ENCODE assay signal across 8 cellular contexts in the genomic region with DNA sequence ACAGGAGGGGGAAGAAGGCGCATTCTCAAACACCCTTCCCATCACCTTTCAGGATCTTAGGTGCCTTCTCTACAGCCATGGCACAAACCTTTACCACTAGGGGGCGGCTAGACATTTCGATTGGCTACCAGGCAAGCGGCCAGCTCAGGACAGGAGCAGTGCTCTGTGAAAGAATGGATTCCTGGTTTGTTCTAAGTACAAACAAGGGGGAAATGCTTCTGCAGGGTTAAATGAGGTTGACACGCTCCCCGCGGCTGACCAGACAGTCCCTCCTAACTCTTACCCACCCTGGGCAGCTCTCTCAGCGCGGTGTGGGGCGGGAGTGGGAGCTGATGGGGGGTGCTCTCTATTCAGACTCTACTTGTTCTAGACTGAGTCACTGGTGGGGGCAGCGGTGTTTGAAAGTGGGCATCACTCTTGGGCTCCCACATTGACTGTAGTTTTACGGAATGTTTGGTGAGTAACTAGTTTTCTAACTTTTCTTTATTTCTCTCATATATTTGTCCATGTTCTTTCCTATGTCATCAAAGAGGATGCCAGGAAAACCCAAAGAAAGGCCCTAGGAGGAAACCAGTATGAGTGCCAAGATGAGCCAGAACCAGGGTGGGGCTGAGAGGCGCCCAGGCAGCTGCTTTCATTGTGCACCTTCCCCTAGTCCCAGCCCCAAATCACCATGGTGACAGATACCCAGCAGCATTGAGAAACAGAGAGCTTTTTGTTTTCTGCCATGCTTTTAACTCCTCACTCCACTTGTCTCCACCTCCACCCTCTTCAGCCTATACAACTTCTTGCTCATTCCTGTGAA.
DNase-seq lines count a peak whose midpoint lies in the region; ATAC-seq, FAIRE-seq and TF ChIP-seq lines count a peak whose summit lies in the region.
"Had no signal": no experiment of that assay in that cellular context is flagged by ENCODE, and none has a peak within 500 bp of the region (broad histone marks: within the 10 kb centered on the region; RNA-seq: fewer than 3 reads in every experiment).

No MANE protein-coding gene starts in this region.

- H3K27ac Mint-ChIP-seq in progenitor cell of endocrine pancreas: no peak overlapping the region

- TF ChIP-seq CTCF in GM12872 (IDR thresholded peaks at IDR 0.05; ENCODE audit: insufficient read depth, low read depth, low read length) (peak; percentile 83), OCI-LY7 (conservative IDR thresholded peaks at IDR 0.05; ENCODE audit: low read length) (peak; percentile 78), progenitor cell of endocrine pancreas (IDR thresholded peaks at IDR 0.05; ENCODE audit: unreplicated experiment) (peak; percentile 86)

- H3K9me3 ChIP-seq in OCI-LY7 (ENCODE audit: low read length) (no peaks in the 10 kb centered on the region), adipocyte (ENCODE audit: control insufficient read depth, low read length) (no peaks in the 10 kb centered on the region)

- H3K4me3 ChIP-seq in OCI-LY7 (ENCODE audit: low read depth, low read length, poor library complexity, severe bottlenecking): no peak overlapping the region
- no peak overlapping the region for H3K4me3 ChIP-seq in adipocyte (ENCODE audit: low read length)

- H3K9me3 Mint-ChIP-seq in progenitor cell of endocrine pancreas (ENCODE audit: low read depth): no peaks in the 10 kb centered on the region

- FAIRE-seq in H54 (lab: Jason Lieb, UNC): peak; percentile 58
- FAIRE-seq: colon had no signal

- H3K9me2 ChIP-seq in OCI-LY7 (ENCODE audit: insufficient read depth, low read length): no peaks in the 10 kb centered on the region

- no peak overlapping the region for H3K9ac ChIP-seq in adipocyte (ENCODE audit: low read length)

- H3K4me1 Mint-ChIP-seq in progenitor cell of endocrine pancreas (ENCODE audit: low read depth): peaks cover 8% of the 10 kb centered on the region

- no peak overlapping the region for H3K4me3 Mint-ChIP-seq in progenitor cell of endocrine pancreas (ENCODE audit: low read depth)

- TF ChIP-seq POLR2A in H54 (IDR thresholded peaks at IDR 0.05; ENCODE audit: low read depth, low read length): no peak

- ATAC-seq in left cardiac atrium: peak; percentile 91 to 92

- POLR2A ChIA-PET in OCI-LY7 (lab: Charles Lee): interaction anchor here (0.6 kb wide), 1 partner anchor 23 kb away, joined by 3 read pairs; no protein-coding TSS in a partner anchor

- DNase-seq in H54 (ENCODE audit: insufficient read length, low spot score): peak; percentile 45
- DNase-seq in LHCN-M2 (ENCODE audit: low read depth): peak; percentile 59
- peak; percentile 55 for DNase-seq in OCI-LY7 (ENCODE audit: low spot score)
- peak; percentile 78 for DNase-seq in adipocyte (ENCODE audit: low read depth)
- DNase-seq in left cardiac atrium: peak; percentile 77
- DNase-seq in progenitor cell of endocrine pancreas (ENCODE audit: low spot score, unreplicated experiment): peak; percentile 60

- H3K36me3 ChIP-seq in OCI-LY7 (ENCODE audit: insufficient read depth, low read length) (no peaks in the 10 kb centered on the region), adipocyte (ENCODE audit: control insufficient read depth, insufficient read depth, low read length, severe bottlenecking) (no peaks in the 10 kb centered on the region)

- no peak overlapping the region for H2AFZ ChIP-seq in OCI-LY7 (ENCODE audit: low read length)

- intact Hi-C loops in OCI-LY7 (cut with micrococcal nuclease; ENCODE audit: unreplicated experiment): loop anchor here (10.0 kb wide), 1 partner anchor 111 kb away; no protein-coding TSS in a partner anchor
- intact Hi-C loops in left cardiac atrium (cut with DNase I): loop anchor here (2.0 to 10.0 kb wide), 3 partner anchors 111 to 601 kb away; no protein-coding TSS in a partner anchor

- no peak overlapping the region for H3K4me2 ChIP-seq in OCI-LY7 (ENCODE audit: low read length)

- H3K27ac ChIP-seq in OCI-LY7 (ENCODE audit: low read depth, low read length, poor library complexity, severe bottlenecking): no peak overlapping the region

- no peaks in the 10 kb centered on the region for H3K79me2 ChIP-seq in OCI-LY7 (ENCODE audit: insufficient read depth, low read depth, low read length)

- CTCF ChIA-PET in OCI-LY7 (lab: Charles Lee; ENCODE audit: unreplicated experiment): no interaction called here

- no peaks in the 10 kb centered on the region for H3K36me3 Mint-ChIP-seq in progenitor cell of endocrine pancreas (ENCODE audit: insufficient read depth)

- BruUV-seq in OCI-LY7 (replicated peaks; lab: Mats Ljungman, UMichigan): no TSS peak

- H4K20me1 ChIP-seq in OCI-LY7 (ENCODE audit: insufficient read depth, low read length): no peaks in the 10 kb centered on the region

- peaks cover 11% of the 10 kb centered on the region for H3K27me3 Mint-ChIP-seq in progenitor cell of endocrine pancreas

- no peaks in the 10 kb centered on the region for H3K4me1 ChIP-seq in OCI-LY7 (ENCODE audit: insufficient read depth, low read length, poor library complexity, severe bottlenecking)
- peaks cover 10% of the 10 kb centered on the region for H3K4me1 ChIP-seq in adipocyte (ENCODE audit: control insufficient read depth, insufficient read depth, low read length)

- peaks cover 17% of the 10 kb centered on the region for H3K27me3 ChIP-seq in adipocyte (replicated peaks; ENCODE audit: control insufficient read depth, insufficient read depth, low read length)
